8 cellular contexts compared by ENCODE assay signal in the genomic region with DNA sequence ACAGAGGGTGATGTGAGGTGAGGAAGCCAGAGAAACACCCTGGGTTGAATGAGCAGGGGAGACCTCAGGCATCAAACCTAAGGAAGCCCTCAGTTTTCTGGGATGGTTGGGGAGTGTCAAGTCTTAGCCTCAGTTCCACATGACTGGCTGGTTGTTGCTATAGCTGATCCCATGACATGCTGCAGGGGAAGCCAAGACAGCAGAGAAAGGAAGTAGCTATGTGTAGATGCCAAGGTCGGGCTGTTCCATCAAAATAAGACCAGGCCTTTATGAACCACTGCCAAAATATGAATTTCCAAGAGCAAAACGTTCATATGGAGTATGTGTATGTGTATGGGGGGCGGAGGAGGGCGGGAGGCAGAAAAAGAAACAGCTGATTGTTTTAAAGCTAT. TPM values are rescaled to one million over a fixed set of nuclear protein-coding genes. Genes with fewer than 3 reads are reported as not detected.
DNase-seq lines count a peak whose midpoint lies in the region; ATAC-seq and TF ChIP-seq lines count a peak whose summit lies in the region.
"Had no signal": no experiment of that assay in that cellular context is flagged by ENCODE, and none has a peak within 500 bp of the region (broad histone marks: within the 10 kb centered on the region; RNA-seq: fewer than 3 reads in every experiment).

No MANE protein-coding gene starts in this region.

- H3K9me3 ChIP-seq in RWPE2 (ENCODE audit: severe bottlenecking) = no peaks in the 10 kb centered on the region

- H3K4me3 ChIP-seq in RWPE2 (ENCODE audit: severe bottlenecking) = no peak overlapping the region
- no peak overlapping the region for H3K4me3 ChIP-seq in epithelial cell of proximal tubule (ENCODE audit: low read depth, low read length)

- H3K36me3 ChIP-seq in RWPE2 (ENCODE audit: low read depth) = peaks cover 76% of the 10 kb centered on the region

- H3K4me3 Mint-ChIP-seq in mesothelial cell of epicardium (no peak overlapping the region), type B pancreatic cell (no peak overlapping the region)

- peak; percentile 15; the same call in 2 of the 3 replicates for ATAC-seq in RWPE2 (ENCODE audit: low read depth)
- ATAC-seq in HG02840 (IDR thresholded peaks at IDR 0.05; ENCODE audit: low FRiP score, unreplicated experiment) = no peak

- TF ChIP-seq CTCF in RWPE2 (IDR thresholded peaks at IDR 0.05; ENCODE audit: poor library complexity, severe bottlenecking) (no peak), epithelial cell of proximal tubule (conservative IDR thresholded peaks at IDR 0.05; ENCODE audit: low read depth, low read length) (no peak), mesothelial cell of epicardium (IDR thresholded peaks at IDR 0.05; ENCODE audit: unreplicated experiment) (no peak), type B pancreatic cell (conservative IDR thresholded peaks at IDR 0.05) (no peak)

- peak overlapping the region; percentile 91 for H3K27ac ChIP-seq in RWPE2 (ENCODE audit: poor library complexity, severe bottlenecking)

- H3K9me3 Mint-ChIP-seq in mesothelial cell of epicardium = peaks cover 6% of the 10 kb centered on the region
- H3K9me3 Mint-ChIP-seq in type B pancreatic cell = no peaks in the 10 kb centered on the region

- H3K27me3 ChIP-seq in RWPE2 (ENCODE audit: insufficient read depth, poor library complexity, severe bottlenecking) = no peaks in the 10 kb centered on the region

- H3K4me1 ChIP-seq in RWPE2 (ENCODE audit: insufficient read depth, poor library complexity, severe bottlenecking) = peaks cover 84% of the 10 kb centered on the region

- DNase-seq in RWPE2 (ENCODE audit: low spot score) = no peak
- DNase-seq in epithelial cell of proximal tubule (ENCODE audit: low read depth) = peak; percentile 78
- DNase-seq in mesothelial cell of epicardium (ENCODE audit: low spot score in 2 of 2, unreplicated experiment in 2 of 2) = no peak
- no peak for DNase-seq in type B pancreatic cell (ENCODE audit: extremely low spot score, unreplicated experiment)
- DNase-seq in NCI-H1930 (lab: John Stamatoyannopoulos, UW) = no peak
- DNase-seq in ecto neural progenitor cell (ENCODE audit: low spot score) = no peak

- H3K27ac Mint-ChIP-seq in mesothelial cell of epicardium (peak overlapping the region; percentile 4), type B pancreatic cell (peak overlapping the region; percentile 65)

- H3K4me1 Mint-ChIP-seq in mesothelial cell of epicardium (peaks cover 17% of the 10 kb centered on the region), type B pancreatic cell (ENCODE audit: unreplicated experiment) (peaks cover 38% of the 10 kb centered on the region)

- H3K27me3 Mint-ChIP-seq in mesothelial cell of epicardium (ENCODE audit: low read depth) = no peaks in the 10 kb centered on the region
- H3K27me3 Mint-ChIP-seq in type B pancreatic cell = no peaks in the 10 kb centered on the region

- H3K36me3 Mint-ChIP-seq in mesothelial cell of epicardium = peaks cover 39% of the 10 kb centered on the region
- peaks cover 46% of the 10 kb centered on the region for H3K36me3 Mint-ChIP-seq in type B pancreatic cell

RNA-seq across cellular contexts. Expression of a gene that starts 11.6 kb away (rescaled TPM):
- total RNA-seq in epithelial cell of proximal tubule = 427 and 615 TPM in 2 replicates
- total RNA-seq in mesothelial cell of epicardium = 162 to 176 TPM (median 171 TPM) in 3 replicates
- 204 and 292 TPM in 2 replicates for total RNA-seq in type B pancreatic cell (ENCODE audit: low replicate concordance)

RNA-seq across cellular contexts. Expression of a gene that starts 24.0 kb away (rescaled TPM):
- total RNA-seq in epithelial cell of proximal tubule (not detected in 2 replicates), mesothelial cell of epicardium (0.57 to 0.65 TPM in 2 of 3 replicates, not detected in the other), type B pancreatic cell (ENCODE audit: low replicate concordance) (not detected in 2 replicates)
- total RNA-seq: HT-29 had no signal

RNA-seq across cellular contexts. Expression of a gene that starts 49.7 kb away (rescaled TPM):
- total RNA-seq in epithelial cell of proximal tubule (20.3 and 25.0 TPM in 2 replicates), mesothelial cell of epicardium (28.7 to 29.3 TPM (median 28.9 TPM) in 3 replicates), type B pancreatic cell (ENCODE audit: low replicate concordance) (29.3 and 34.5 TPM in 2 replicates)
